8 cellular contexts compared by ENCODE assay signal in genomic region chr19:16628984-16629691, GRCh38. TPM values are rescaled to one million over a fixed set of nuclear protein-coding genes. Genes with fewer than 3 reads are reported as not detected.
DNase-seq lines count a peak whose midpoint lies in the region; ATAC-seq, FAIRE-seq and TF ChIP-seq lines count a peak whose summit lies in the region.

No MANE protein-coding gene starts in this region.

- FAIRE-seq in K562 (lab: Jason Lieb, UNC), result peak; percentile 77

- no peak for TF ChIP-seq POLR2A in K562 (conservative IDR thresholded peaks at IDR 0.05)
- TF ChIP-seq POLR2A in stomach (IDR thresholded peaks at IDR 0.05), result no peak

- BruUV-seq in K562 (replicated peaks; lab: Mats Ljungman, UMichigan), result no TSS peak

- ATAC-seq in GM18511 (IDR thresholded peaks at IDR 0.05; ENCODE audit: unreplicated experiment), result peak; percentile 7
- ATAC-seq in K562, result peak; percentile 5; the same call in 1 of the 3 replicates

- in situ Hi-C loops in K562 (cut with MboI), result no loop called here

- H3K9me3 ChIP-seq in K562 (replicated peaks; ENCODE audit: control insufficient read depth, insufficient read depth, low read depth, low read length) (no peaks in the 10 kb centered on the region), stomach (no peaks in the 10 kb centered on the region)

- H3K4me3 ChIP-seq in AG04449 (ENCODE audit: low read depth, low read length) (peak overlapping the region; percentile 88), K562 (peak overlapping the region; percentile 99), stomach (peak overlapping the region; percentile 95 to 100 (median 96))

- 2% methylated on average over 23 of the region's 23 CpGs for WGBS in K562 (ENCODE audit: insufficient coverage, low coverage, missing lambda C conversion rate)
- WGBS in stomach, 5 donors, result 3 to 4% (median 4%) methylated on average over 17 to 23 of the region's 23 CpGs

- peak overlapping the region; percentile 81 to 97 for H3K9ac ChIP-seq in K562 (ENCODE audit: insufficient read depth in 1 of 2, low read depth in 2 of 2, low read length in 2 of 2)

- H3K4me1 ChIP-seq in K562 (replicated peaks in 1 of 2; ENCODE audit: control insufficient read depth in 2 of 2, insufficient read depth in 2 of 2, low read length in 2 of 2) (peaks cover 13 to 28% of the 10 kb centered on the region in 2 experiments; a peak in 4 of 5 replicates), stomach (peaks cover 33 to 49% (median 43%) of the 10 kb centered on the region in 4 donors)

- peaks cover 30% of the 10 kb centered on the region for H4K20me1 ChIP-seq in K562 (replicated peaks; ENCODE audit: control insufficient read depth, insufficient read depth, low read length)

- TF ChIP-seq CTCF in AG04449 (IDR thresholded peaks at IDR 0.05; ENCODE audit: insufficient read depth, low read length, missing control alignments) (no peak), K562 (IDR thresholded peaks at IDR 0.05 in 2 of 3, conservative IDR thresholded peaks at IDR 0.05 in 1 of 3; ENCODE audit: insufficient read depth in 2 of 3, low read depth in 1 of 3, low read length in 3 of 3) (no peak), stomach (IDR thresholded peaks at IDR 0.05) (no peak)

- no peak for DNase-seq in AG04449 (ENCODE audit: low read depth, low spot score)
- peak; percentile 63 for DNase-seq in NCI-H69 (lab: John Stamatoyannopoulos, UW)
- peak in 1 of 4 experiments; percentile 58 for DNase-seq in K562 (ENCODE audit: extremely low read depth in 1 of 4, low spot score in 3 of 4)
- DNase-seq in iris pigment epithelial cell (ENCODE audit: low read depth), result peak; percentile 69
- peak; percentile 48 for DNase-seq in stomach
- no peak for DNase-seq in glomerular visceral epithelial cell (ENCODE audit: extremely low spot score)
- DNase-seq in iPS-NIHi11 (ENCODE audit: low spot score), result no peak

- H2AFZ ChIP-seq in K562 (ENCODE audit: low read depth, low read length), result peak overlapping the region; percentile 91

- no peak for TF ChIP-seq EP300 in K562 (IDR thresholded peaks at IDR 0.05; ENCODE audit: low read length)
- TF ChIP-seq EP300 in stomach (IDR thresholded peaks at IDR 0.05), result no peak

- H3K27me3 ChIP-seq in K562 (ENCODE audit: control insufficient read depth in 2 of 2, insufficient read depth in 2 of 2, low read length in 2 of 2) (no peaks in the 10 kb centered on the region), stomach (no peaks in the 10 kb centered on the region)

- no peaks in the 10 kb centered on the region for H3K9me1 ChIP-seq in K562 (ENCODE audit: control insufficient read depth, insufficient read depth, low read length)

- CTCF ChIA-PET in AG04449 (lab: Yijun Ruan, JAX) (no interaction called here), K562 (lab: Yijun Ruan, JAX; ENCODE audit: low intra/inter-chr PET ratio) (no interaction called here)

- peak overlapping the region; percentile 78 for H3K4me2 ChIP-seq in K562 (ENCODE audit: insufficient read depth, low read length)

- H3K79me2 ChIP-seq in K562 (ENCODE audit: control insufficient read depth, insufficient read depth, low read length), result peaks cover 50% of the 10 kb centered on the region

- H3K27ac ChIP-seq in K562 (ENCODE audit: extremely low read depth, low read depth, low read length) (peak overlapping the region; percentile 93), stomach (peak overlapping the region; percentile 93 to 99 (median 98))

- intact Hi-C loops in K562 (cut with micrococcal nuclease), result loop anchor here (2.0 to 10.0 kb wide), 2 partner anchors 40 to 84 kb away; partner anchors contain the start of gene CHERP
- intact Hi-C loops in stomach (cut with DNase I; ENCODE audit: low total_unique reads), result loop anchor here (5.0 kb wide), 1 partner anchor 57 kb away; the partner anchor contains the start of gene SLC35E1

- POLR2A ChIA-PET in AG04449 (lab: Yijun Ruan, JAX), result interaction anchor here (0.5 to 1.9 kb wide), 6 partner anchors 11 to 49 kb away, joined by 4 to 10 read pairs (median 4); partner anchors contain the start of gene SMIM7
- POLR2A ChIA-PET in K562 (lab: Yijun Ruan, JAX), result interaction anchor here (0.6 to 1.9 kb wide), 9 partner anchors 9 to 447 kb away, joined by 3 to 13 read pairs (median 3); partner anchors contain the start of genes CHERP and MYO9B

- no peak for TF ChIP-seq RAD21 in K562 (CRISPR knock-in tag; conservative IDR thresholded peaks at IDR 0.05 in 1 of 2, IDR thresholded peaks at IDR 0.05 in 1 of 2)

- peaks cover 60% of the 10 kb centered on the region for H3K36me3 ChIP-seq in K562 (ENCODE audit: control insufficient read depth, insufficient read depth, low read length)
- peaks cover 5 to 53% (median 45%) of the 10 kb centered on the region in 4 donors for H3K36me3 ChIP-seq in stomach

RNA-seq across cellular contexts. Expression of gene MED26, which starts 1.1 kb away (rescaled TPM):
- total RNA-seq in K562 (2011; cell fraction: chromatin; rRNA removed; ENCODE audit: low replicate concordance), result 31.4 and 62.0 TPM in 2 replicates
- total RNA-seq in K562 (2011; cell fraction: nucleolus; rRNA removed), result 34.2 and 40.0 TPM in 2 replicates
- total RNA-seq in K562 (2011; cell fraction: nucleoplasm; rRNA removed), result 27.1 and 33.1 TPM in 2 replicates
- total RNA-seq in K562 (2014; rRNA removed) (12.9 and 15.2 TPM in 2 replicates), K562 (2014; rRNA removed; fragmentation: Illumina TruSeq; extraction: Trizol) (3.7 and 4.6 TPM in 2 replicates), K562 (2015; rRNA removed; fragmentation: Illumina TruSeq; extraction: Trizol) (7.1 and 7.5 TPM in 2 replicates), K562 (2021) (15.1 and 16.5 TPM in 2 replicates), stomach (10 to 100 TPM in 2 of 5 donors, 1 to 10 TPM in 2, under 1 TPM in 1; 0.58 to 41.7 (median 6.2) TPM)
- polyA plus RNA-seq in K562 (2011; rRNA removed) (5.6 and 6.1 TPM in 2 replicates), K562 (2014; fragmentation: Illumina TruSeq; extraction: Trizol) (6.2 and 8.4 TPM in 2 replicates), K562 (2014; fragmentation: Nextera tagmentation; extraction: Ambion mirVana) (under 1 TPM; 0.71 to 0.86 TPM), K562 (2014; rRNA removed) (8.4 and 9.0 TPM in 2 replicates), stomach (1 to 10 TPM; 2.9 to 4.8 (median 3.8) TPM)
- 5.8 and 11.0 TPM in 2 replicates for polyA plus RNA-seq in K562 (2011; cell fraction: cytosol; rRNA removed)
- polyA plus RNA-seq in K562 (2011; cell fraction: nucleus; rRNA removed), result 6.6 and 9.2 TPM in 2 replicates
- 5.5 and 7.2 TPM in 2 replicates for polyA plus RNA-seq in K562 (2012)
- polyA minus RNA-seq in K562 (2011; rRNA and poly(A)+ RNA removed), result 5.4 and 10.0 TPM in 2 replicates
- 10.9 and 11.5 TPM in 2 replicates for polyA minus RNA-seq in K562 (2011; cell fraction: cytosol; rRNA and poly(A)+ RNA removed)
- polyA minus RNA-seq in K562 (2011; cell fraction: nucleus; rRNA and poly(A)+ RNA removed), result 13.2 and 20.2 TPM in 2 replicates

RNA-seq across cellular contexts. Expression of gene SMIM7, which starts 30.8 kb away (rescaled TPM):
- 167 and 203 TPM in 2 replicates for total RNA-seq in K562 (2011; cell fraction: chromatin; rRNA removed; ENCODE audit: low replicate concordance)
- 137 and 142 TPM in 2 replicates for total RNA-seq in K562 (2011; cell fraction: nucleolus; rRNA removed)
- 167 and 208 TPM in 2 replicates for total RNA-seq in K562 (2011; cell fraction: nucleoplasm; rRNA removed)
- total RNA-seq in K562 (2014; rRNA removed) (55.3 and 63.3 TPM in 2 replicates), K562 (2014; rRNA removed; fragmentation: Illumina TruSeq; extraction: Trizol) (102 and 109 TPM in 2 replicates), K562 (2015; rRNA removed; fragmentation: Illumina TruSeq; extraction: Trizol) (110 and 114 TPM in 2 replicates), K562 (2021) (72.5 and 72.7 TPM in 2 replicates), stomach (100 to 1,000 TPM in 2 of 5 donors, 10 to 100 TPM in 3; 35.9 to 224 (median 93.4) TPM)
- polyA plus RNA-seq in K562 (2011; rRNA removed) (95.0 and 107 TPM in 2 replicates), K562 (2014; fragmentation: Illumina TruSeq; extraction: Trizol) (85.6 and 113 TPM in 2 replicates), K562 (2014; fragmentation: Nextera tagmentation; extraction: Ambion mirVana) (100 to 1,000 TPM; 233 to 265 TPM), K562 (2014; rRNA removed) (105 and 122 TPM in 2 replicates), stomach (100 to 1,000 TPM in 1 of 3 donors, 10 to 100 TPM in 2; 78.3 to 106 (median 83.0) TPM)
- polyA plus RNA-seq in K562 (2011; cell fraction: cytosol; rRNA removed), result 60.8 and 84.9 TPM in 2 replicates
- polyA plus RNA-seq in K562 (2011; cell fraction: nucleus; rRNA removed), result 50.6 and 64.0 TPM in 2 replicates
- polyA plus RNA-seq in K562 (2012), result 67.5 and 69.7 TPM in 2 replicates
- polyA minus RNA-seq in K562 (2011; rRNA and poly(A)+ RNA removed), result 61.4 and 64.6 TPM in 2 replicates
- 24.3 and 33.3 TPM in 2 replicates for polyA minus RNA-seq in K562 (2011; cell fraction: cytosol; rRNA and poly(A)+ RNA removed)
- 24.4 and 40.8 TPM in 2 replicates for polyA minus RNA-seq in K562 (2011; cell fraction: nucleus; rRNA and poly(A)+ RNA removed)

RNA-seq across cellular contexts. Expression of gene TMEM38A, which starts 31.8 kb away (rescaled TPM):
- 5.1 and 6.9 TPM in 2 replicates for total RNA-seq in K562 (2011; cell fraction: chromatin; rRNA removed; ENCODE audit: low replicate concordance)
- total RNA-seq in K562 (2011; cell fraction: nucleolus; rRNA removed), result 3.9 and 5.3 TPM in 2 replicates
- total RNA-seq in K562 (2011; cell fraction: nucleoplasm; rRNA removed), result 4.2 and 4.7 TPM in 2 replicates
- total RNA-seq in K562 (2014; rRNA removed) (0.77 and 4.3 TPM in 2 replicates), K562 (2014; rRNA removed; fragmentation: Illumina TruSeq; extraction: Trizol) (1.2 and 1.4 TPM in 2 replicates), K562 (2015; rRNA removed; fragmentation: Illumina TruSeq; extraction: Trizol) (0.90 and 1.6 TPM in 2 replicates), K562 (2021) (1.4 and 2.1 TPM in 2 replicates), stomach (10 to 100 TPM in 2 of 5 donors, 1 to 10 TPM in 2, under 1 TPM in 1; 0.58 to 69.4 (median 8.9) TPM)
- polyA plus RNA-seq in K562 (2011; rRNA removed) (1.5 and 1.8 TPM in 2 replicates), K562 (2014; fragmentation: Illumina TruSeq; extraction: Trizol) (0.77 and 2.4 TPM in 2 replicates), K562 (2014; fragmentation: Nextera tagmentation; extraction: Ambion mirVana) (under 1 TPM; 0.35 to 0.44 TPM), K562 (2014; rRNA removed) (1.9 and 3.3 TPM in 2 replicates), stomach (10 to 100 TPM in 1 of 3 donors, 1 to 10 TPM in 2; 5.2 to 13.6 (median 6.3) TPM)
- 0.72 and 2.6 TPM in 2 replicates for polyA plus RNA-seq in K562 (2011; cell fraction: cytosol; rRNA removed)
- 2.2 and 2.6 TPM in 2 replicates for polyA plus RNA-seq in K562 (2011; cell fraction: nucleus; rRNA removed)
- 1.3 and 1.4 TPM in 2 replicates for polyA plus RNA-seq in K562 (2012)
- 0.78 and 4.0 TPM in 2 replicates for polyA minus RNA-seq in K562 (2011; rRNA and poly(A)+ RNA removed)
- polyA minus RNA-seq in K562 (2011; cell fraction: cytosol; rRNA and poly(A)+ RNA removed), result 1.2 and 2.3 TPM in 2 replicates
- 0.89 and 0.94 TPM in 2 replicates for polyA minus RNA-seq in K562 (2011; cell fraction: nucleus; rRNA and poly(A)+ RNA removed)

RNA-seq across cellular contexts. Expression of gene SLC35E1, which starts 56.9 kb away (rescaled TPM):
- total RNA-seq in K562 (2011; cell fraction: chromatin; rRNA removed; ENCODE audit: low replicate concordance), result 132 and 248 TPM in 2 replicates
- 136 and 163 TPM in 2 replicates for total RNA-seq in K562 (2011; cell fraction: nucleolus; rRNA removed)
- total RNA-seq in K562 (2011; cell fraction: nucleoplasm; rRNA removed), result 156 and 184 TPM in 2 replicates
- total RNA-seq in K562 (2014; rRNA removed) (18.5 and 24.4 TPM in 2 replicates), K562 (2014; rRNA removed; fragmentation: Illumina TruSeq; extraction: Trizol) (27.8 and 28.4 TPM in 2 replicates), K562 (2015; rRNA removed; fragmentation: Illumina TruSeq; extraction: Trizol) (25.7 and 27.3 TPM in 2 replicates), K562 (2021) (40.1 and 44.5 TPM in 2 replicates), stomach (10 to 100 TPM; 18.3 to 63.7 (median 52.5) TPM)
- polyA plus RNA-seq in K562 (2011; rRNA removed) (28.0 and 40.1 TPM in 2 replicates), K562 (2014; fragmentation: Illumina TruSeq; extraction: Trizol) (31.3 and 34.3 TPM in 2 replicates), K562 (2014; fragmentation: Nextera tagmentation; extraction: Ambion mirVana) (10 to 100 TPM; 15.0 to 16.1 TPM), K562 (2014; rRNA removed) (19.3 and 29.4 TPM in 2 replicates), stomach (10 to 100 TPM; 16.2 to 21.7 (median 16.8) TPM)
- 41.7 and 60.4 TPM in 2 replicates for polyA plus RNA-seq in K562 (2011; cell fraction: cytosol; rRNA removed)
- polyA plus RNA-seq in K562 (2011; cell fraction: nucleus; rRNA removed), result 28.4 and 51.0 TPM in 2 replicates
- polyA plus RNA-seq in K562 (2012), result 23.2 and 28.7 TPM in 2 replicates
- 54.7 and 61.3 TPM in 2 replicates for polyA minus RNA-seq in K562 (2011; rRNA and poly(A)+ RNA removed)
- 47.2 and 51.0 TPM in 2 replicates for polyA minus RNA-seq in K562 (2011; cell fraction: cytosol; rRNA and poly(A)+ RNA removed)
- polyA minus RNA-seq in K562 (2011; cell fraction: nucleus; rRNA and poly(A)+ RNA removed), result 20.2 and 28.9 TPM in 2 replicates

Comparison
In these comparisons a context has a peak if more than half of its experiments do, and no peak if none do; other contexts are left out.
1. DNase-seq: peak in NCI-H69 (single experiment), iris pigment epithelial cell (single experiment) and stomach (single experiment); none in AG04449 (single experiment), glomerular visceral epithelial cell (single experiment) and iPS-NIHi11 (single experiment).
2. Peak in every context shown above with its lines, with median percentiles within 50 percentile points of each other: H3K4me3 ChIP-seq.